Comparison of ENCODE assay signal across 8 cellular contexts in genomic region chr5:74766348-74766886, GRCh38. TPM values are rescaled to one million over a fixed set of nuclear protein-coding genes. Genes with fewer than 3 reads are reported as not detected.
DNase-seq lines count a peak whose midpoint lies in the region; ATAC-seq and TF ChIP-seq lines count a peak whose summit lies in the region.

No MANE protein-coding gene starts in this region.

- no peak for TF ChIP-seq POLR2A in suprapubic skin (IDR thresholded peaks at IDR 0.05)

- no peaks in the 10 kb centered on the region for H3K27me3 ChIP-seq in suprapubic skin

- peaks cover 34% of the 10 kb centered on the region for H3K36me3 ChIP-seq in suprapubic skin

- TF ChIP-seq EP300 in suprapubic skin (IDR thresholded peaks at IDR 0.05): no peak

- intact Hi-C loops in posterior cingulate gyrus (cut with DNase I): loop anchor here (1.0 to 10.0 kb wide), 4 partner anchors 78 to 571 kb away; partner anchors contain the start of genes HEXB and HMGCR

- TF ChIP-seq CTCF in suprapubic skin (IDR thresholded peaks at IDR 0.05): peak in 1 of 2 donors; percentile 36

- DNase-seq in DMS53 treated with DMSO at 0.1 percent for 48 hours (lab: John Stamatoyannopoulos, UW; ENCODE audit: unreplicated experiment) (peak; percentile 44), RKO (ENCODE audit: low spot score) (peak; percentile 81), cerebellum (ENCODE audit: low spot score) (peak; percentile 29), left lobe of liver (ENCODE audit: low spot score) (no peak), suprapubic skin (ENCODE audit: low spot score in 2 of 2) (no peak), posterior cingulate gyrus (no peak)

- ATAC-seq in GM19395 (IDR thresholded peaks at IDR 0.05; ENCODE audit: unreplicated experiment) (peak; percentile 42), HG03469 (IDR thresholded peaks at IDR 0.05; ENCODE audit: unreplicated experiment) (peak; percentile 22), left lobe of liver (peak; percentile 72)

- under 1% methylated on average over 15 of the region's 15 CpGs for WGBS in suprapubic skin

- H3K27ac ChIP-seq in suprapubic skin: peak overlapping the region; percentile 88

- no peaks in the 10 kb centered on the region for H3K9me3 ChIP-seq in suprapubic skin

- peak overlapping the region; percentile 99 for H3K4me3 ChIP-seq in suprapubic skin

- H3K4me1 ChIP-seq in suprapubic skin: peaks cover 30% of the 10 kb centered on the region

RNA-seq across cellular contexts. Expression of gene GFM2, which starts 0.5 kb away (rescaled TPM):
- total RNA-seq in cerebellum (45.6 TPM), left lobe of liver (22.2 TPM), suprapubic skin (10 to 100 TPM; 19.2 to 24.7 (median 21.2) TPM)

RNA-seq across cellular contexts. Expression of gene NSA2, which starts 0.6 kb away (rescaled TPM):
- 35.9 TPM for total RNA-seq in cerebellum
- total RNA-seq in left lobe of liver: 21.0 TPM
- total RNA-seq in suprapubic skin: 10 to 100 TPM; 47.5 to 93.8 (median 70.2) TPM

Comparison
In these comparisons a context has a peak if more than half of its experiments do, and no peak if none do; other contexts are left out.
1. DNase-seq: peak in DMS53 treated with DMSO at 0.1 percent for 48 hours (single experiment), RKO (single experiment) and cerebellum (single experiment); none in left lobe of liver (single experiment), suprapubic skin (0 of 2) and posterior cingulate gyrus (0 of 10).
2. ATAC-seq: peak in every context shown above with its lines; median percentile 72 in left lobe of liver; 42 in GM19395; 22 in HG03469.